ENCODE assay signal across 8 cellular contexts in genomic region chr20:48827880-48828733, GRCh38. TPM values are rescaled to one million over a fixed set of nuclear protein-coding genes. Genes with fewer than 3 reads are reported as not detected.
DNase-seq lines count a peak whose midpoint lies in the region; ATAC-seq and TF ChIP-seq lines count a peak whose summit lies in the region.

Gene PREX1 (minus strand): TSS chr20:48827999. CDS start chr20:48827860, 139 bp downstream.

- TF ChIP-seq CTCF in osteoblast (IDR thresholded peaks at IDR 0.05; ENCODE audit: extremely low read depth, low read depth, low read length), result no peak

- CTCF ChIA-PET in activated naive CD4-positive, alpha-beta T cell treated with anti-CD3 and anti-CD28 coated beads for 36 hours (lab: Charles Lee), result interaction anchor here (1.4 kb wide), 1 partner anchor 170 kb away, joined by 4 read pairs; no protein-coding TSS in a partner anchor

- DNase-seq in C1 segment of cervical spinal cord (lab: John Stamatoyannopoulos, UW) (peak in 12 of 14 donors; percentile 17 to 96 (median 84)), SK-N-MC (ENCODE audit: low read depth, low spot score) (no peak), glomerular visceral epithelial cell (ENCODE audit: extremely low spot score) (peak; percentile 80), osteoblast (ENCODE audit: insufficient read length, low spot score, missing footprints) (peak; percentile 97)
- peak; percentile 64 for DNase-seq in activated naive CD4-positive, alpha-beta T cell treated with anti-CD3 and anti-CD28 coated beads for 36 hours

- H3K4me3 ChIP-seq in SK-N-MC, result peak within 1 kb of the TSS; percentile 86
- H3K4me3 ChIP-seq in osteoblast (ENCODE audit: insufficient read depth, low read length), result peak within 1 kb of the TSS; percentile 73

- no peaks in the 10 kb centered on the region for H3K9me3 ChIP-seq in SK-N-MC (ENCODE audit: low read depth, low read length)
- no peaks in the 10 kb centered on the region for H3K9me3 ChIP-seq in osteoblast (ENCODE audit: low read depth, low read length)

- no peaks in the 10 kb centered on the region for H3K27me3 ChIP-seq in osteoblast (ENCODE audit: insufficient read depth, low read length)

- H3K4me3 Mint-ChIP-seq in activated naive CD4-positive, alpha-beta T cell treated with anti-CD3 and anti-CD28 coated beads for 36 hours, result peak within 1 kb of the TSS; percentile 81

- peaks cover 2% of the 10 kb centered on the region for H3K36me3 Mint-ChIP-seq in activated naive CD4-positive, alpha-beta T cell treated with anti-CD3 and anti-CD28 coated beads for 36 hours (ENCODE audit: low read depth)

- peak within 1 kb of the TSS; percentile 79 for H3K4me2 ChIP-seq in osteoblast (ENCODE audit: insufficient read depth, low read length)

- no peaks in the 10 kb centered on the region for H3K9me3 Mint-ChIP-seq in activated naive CD4-positive, alpha-beta T cell treated with anti-CD3 and anti-CD28 coated beads for 36 hours

- H3K36me3 ChIP-seq in SK-N-MC (ENCODE audit: insufficient read depth, low read length) (peaks cover 17% of the 10 kb centered on the region), osteoblast (ENCODE audit: insufficient read depth, low read length) (no peaks in the 10 kb centered on the region)

- H3K27me3 Mint-ChIP-seq in activated naive CD4-positive, alpha-beta T cell treated with anti-CD3 and anti-CD28 coated beads for 36 hours (ENCODE audit: low read depth), result peaks cover 20% of the 10 kb centered on the region

- ATAC-seq in GM19328 (IDR thresholded peaks at IDR 0.05; ENCODE audit: unreplicated experiment) (peak; percentile 50), HG03565 (IDR thresholded peaks at IDR 0.05; ENCODE audit: unreplicated experiment) (peak; percentile 33)

- no peaks in the 10 kb centered on the region for H4K20me1 ChIP-seq in osteoblast (ENCODE audit: insufficient read depth, low read length)

- H3K4me1 ChIP-seq in osteoblast (ENCODE audit: insufficient read depth, low read length), result peaks cover 47% of the 10 kb centered on the region

- peak within 1 kb of the TSS; percentile 56 for H2AFZ ChIP-seq in osteoblast (ENCODE audit: low read length)

- H3K79me2 ChIP-seq in osteoblast (ENCODE audit: insufficient read depth, low read length), result no peaks in the 10 kb centered on the region

- H3K27ac Mint-ChIP-seq in activated naive CD4-positive, alpha-beta T cell treated with anti-CD3 and anti-CD28 coated beads for 36 hours, result peak within 1 kb of the TSS; percentile 74

- intact Hi-C loops in activated naive CD4-positive, alpha-beta T cell treated with anti-CD3 and anti-CD28 coated beads for 36 hours (cut with micrococcal nuclease), result loop anchor here (5.0 to 10.0 kb wide), 4 partner anchors 79 to 447 kb away; partner anchors contain the start of gene ZNFX1

- peak within 1 kb of the TSS; percentile 89 for H3K27ac ChIP-seq in SK-N-MC
- H3K27ac ChIP-seq in osteoblast (ENCODE audit: low read depth, low read length), result no peak within 1 kb of the TSS
- H3K27ac ChIP-seq in temporal lobe (ENCODE audit: low read depth, low read length), result peak within 1 kb of the TSS; percentile 87

- peak within 1 kb of the TSS; percentile 87 for H3K9ac ChIP-seq in SK-N-MC (ENCODE audit: insufficient read length)

- peaks cover 41% of the 10 kb centered on the region for H3K4me1 Mint-ChIP-seq in activated naive CD4-positive, alpha-beta T cell treated with anti-CD3 and anti-CD28 coated beads for 36 hours (ENCODE audit: low read depth)

RNA-seq across cellular contexts. Expression of gene PREX1, which starts in this region (rescaled TPM):
- total RNA-seq in activated naive CD4-positive, alpha-beta T cell treated with anti-CD3 and anti-CD28 coated beads for 36 hours, result 10 to 100 TPM; 43.7 to 44.2 TPM
- total RNA-seq in osteoblast (12.7 and 14.1 TPM in 2 replicates), temporal lobe (16.0 TPM)
